1 cellular context compared by ENCODE assay signal in genomic region chr1:62090016-62090415, GRCh38.
TF ChIP-seq lines count a peak whose summit lies in the region.

No MANE protein-coding gene starts in this region.

TF ChIP-seq in GM23338, 12 proteins besides CTCF, POLR2A, EP300 and RAD21 (continued from another document):
- no peak for TF ChIP-seq ZNF462 (CRISPR knock-in tag; IDR thresholded peaks at IDR 0.05)
- TF ChIP-seq NANOG (IDR thresholded peaks at IDR 0.05; ENCODE audit: borderline replicate concordance), result no peak
- no peak for TF ChIP-seq POLR2AphosphoS5 (IDR thresholded peaks at IDR 0.05; ENCODE audit: low read depth)
